ENCODE assay signal across 16 cellular contexts in the genomic region with DNA sequence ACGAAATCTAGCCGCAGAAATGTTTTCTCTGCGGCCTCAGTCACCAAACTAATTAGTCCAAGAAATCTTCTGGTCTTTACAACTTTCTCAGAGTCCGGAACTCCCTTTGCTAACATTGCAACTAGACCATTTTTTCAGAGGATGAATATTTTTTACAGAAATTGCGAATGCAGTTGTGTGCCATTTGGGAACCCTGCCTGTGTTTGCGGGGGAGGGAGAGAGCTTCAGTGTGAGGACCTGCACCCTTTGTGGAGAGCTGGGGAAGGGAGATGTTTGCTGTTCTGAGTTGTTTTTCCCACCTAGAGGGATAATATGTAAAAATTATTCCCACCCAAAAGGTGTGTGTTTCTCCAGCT. TPM values are rescaled to one million over a fixed set of nuclear protein-coding genes. Genes with fewer than 3 reads are reported as not detected.
A peak's percentile ranks its signal among the peaks of the same experiment; 100 is the strongest.
DNase-seq lines count a peak whose midpoint lies in the region; ATAC-seq and TF ChIP-seq lines count a peak whose summit lies in the region.
"Had no signal": no experiment of that assay in that cellular context is flagged by ENCODE, and none has a peak within 500 bp of the region (broad histone marks: within the 10 kb centered on the region; RNA-seq: fewer than 3 reads in every experiment).

No MANE protein-coding gene starts in this region.

- TF ChIP-seq CTCF in GM13977 (IDR thresholded peaks at IDR 0.05; ENCODE audit: extremely low read depth, insufficient read depth, missing control alignments): no peak
- TF ChIP-seq CTCF in astrocyte of the cerebellum (IDR thresholded peaks at IDR 0.05; ENCODE audit: low read depth, low read length, missing control alignments): no peak
- no peak for TF ChIP-seq CTCF in osteocyte (IDR thresholded peaks at IDR 0.05)

- no peaks in the 10 kb centered on the region for H3K36me3 ChIP-seq in iPS-15b (ENCODE audit: control insufficient read depth, insufficient read depth, low read length)
- H3K36me3 ChIP-seq: sigmoid colon, SJSA1, transverse colon had no signal

- H3K36me3 Mint-ChIP-seq in osteocyte (ENCODE audit: unreplicated experiment): peaks cover 12% of the 10 kb centered on the region

- H3K27me3 ChIP-seq in iPS-15b (ENCODE audit: control insufficient read depth, insufficient read depth, low read length): peaks cover 82% of the 10 kb centered on the region
- H3K27me3 ChIP-seq: SJSA1 had no signal

- DNase-seq in GM13977 (ENCODE audit: low spot score): peak; percentile 14
- DNase-seq in astrocyte of the cerebellum (ENCODE audit: low read depth): no peak
- DNase-seq in osteocyte (ENCODE audit: extremely low spot score, unreplicated experiment): no peak
- no peak for DNase-seq in NCI-H82 treated with DMSO at 0.1 percent for 48 hours (lab: John Stamatoyannopoulos, UW; ENCODE audit: unreplicated experiment)
- DNase-seq in NCI-H748 (lab: John Stamatoyannopoulos, UW; ENCODE audit: unreplicated experiment): no peak
- DNase-seq: activated CD4-positive, alpha-beta T cell treated with anti-CD3 and anti-CD28 coated beads, Interleukin-2, amount 50 U/mL, for 4 hours; KG1; NCI-H226; sigmoid colon; stimulated activated CD4-positive, alpha-beta T cell treated with anti-CD3 and anti-CD28 coated beads, Interleukin-4, amount 100 ng/mL, for 24 hours; transverse colon had no signal

- H3K4me1 ChIP-seq in iPS-15b (ENCODE audit: control insufficient read depth, insufficient read depth, low read length): peaks cover 11% of the 10 kb centered on the region
- H3K4me1 ChIP-seq: SJSA1 had no signal

- ATAC-seq in GM21390 (IDR thresholded peaks at IDR 0.05; ENCODE audit: unreplicated experiment): no peak
- no peak for ATAC-seq in HG03571 (IDR thresholded peaks at IDR 0.05; ENCODE audit: unreplicated experiment)
- ATAC-seq: HCT116 had no signal

- H3K9me3 Mint-ChIP-seq in osteocyte (ENCODE audit: unreplicated experiment): no peaks in the 10 kb centered on the region

- no peak overlapping the region for H3K9ac ChIP-seq in iPS-15b (ENCODE audit: low read depth, low read length)

- H3K4me3 ChIP-seq in astrocyte of the cerebellum (ENCODE audit: low read depth, low read length) (peak overlapping the region; percentile 70), iPS-15b (ENCODE audit: low read depth, low read length) (peak overlapping the region; percentile 20)
- H3K4me3 ChIP-seq: sigmoid colon, SJSA1, transverse colon had no signal

- H3K27ac Mint-ChIP-seq in osteocyte (ENCODE audit: unreplicated experiment): peak overlapping the region; percentile 92

- H3K27me3 Mint-ChIP-seq in osteocyte (ENCODE audit: unreplicated experiment): peaks cover 5% of the 10 kb centered on the region

- peaks cover 28% of the 10 kb centered on the region for H3K4me1 Mint-ChIP-seq in osteocyte (ENCODE audit: unreplicated experiment)

- H3K4me3 Mint-ChIP-seq in osteocyte (ENCODE audit: unreplicated experiment): peak overlapping the region; percentile 87

- H3K9me3 ChIP-seq in iPS-15b (ENCODE audit: control insufficient read depth, insufficient read depth, low read length): no peaks in the 10 kb centered on the region
- H3K9me3 ChIP-seq: sigmoid colon, transverse colon had no signal

- in situ Hi-C loops in GM13977 (cut with MboI; ENCODE audit: low pct_unique_long_range_greater_than_20kb, low sequenced_read_pairs, unreplicated experiment) (no loop called here), astrocyte of the cerebellum (cut with HindIII; ENCODE audit: low sequenced_read_pairs) (no loop called here)

RNA-seq across cellular contexts. Expression of a gene that starts 2.1 kb away (rescaled TPM):
- total RNA-seq in osteocyte: 11.8 and 12.0 TPM in 2 replicates
- total RNA-seq: sigmoid colon, SJSA1, transverse colon had no signal
